Comparison of ENCODE assay signal across 1 cellular context in genomic region chr7:44606341-44607140, GRCh38.
TF ChIP-seq lines count a peak whose summit lies in the region.

OGDH (plus strand) TSS chr7:44606627; CDS start chr7:44624344, 17,717 bp downstream.

TF ChIP-seq in K562, 482 proteins besides CTCF, POLR2A, EP300 and RAD21 (continued from another document and continues in another):
- TF ChIP-seq GTF2E2 (tag; IDR thresholded peaks at IDR 0.05) (no peak; the same call in 1 of the 2 replicates), CREB5 (CRISPR knock-in tag; IDR thresholded peaks at IDR 0.05) (no peak), PHB2 (IDR thresholded peaks at IDR 0.05; ENCODE audit: low read depth) (no peak), ZNF444 (CRISPR knock-in tag; IDR thresholded peaks at IDR 0.05) (no peak), SMAD1 (IDR thresholded peaks at IDR 0.05; ENCODE audit: low read depth, low read length, partially characterized antibody) (peak; percentile 78), MYBL2 (IDR thresholded peaks at IDR 0.05; ENCODE audit: low read depth) (no peak), MYBL2 (CRISPR knock-in tag; IDR thresholded peaks at IDR 0.05; ENCODE audit: borderline replicate concordance) (no peak), PCBP2 (IDR thresholded peaks at IDR 0.05; ENCODE audit: low read depth, low read length, poor library complexity, severe bottlenecking) (no peak), ZZZ3 (IDR thresholded peaks at IDR 0.05) (no peak), HBP1 (CRISPR knock-in tag; IDR thresholded peaks at IDR 0.05) (0 out of 2 replicates have a peak, but pooled peaks have one; percentile 80), SMARCA4 (IDR thresholded peaks at IDR 0.05) (no peak), ATF1 (CRISPR knock-in tag; IDR thresholded peaks at IDR 0.05) (peak; percentile 95), ATF1 (tag; IDR thresholded peaks at IDR 0.05) (peak; percentile 100), C11orf30 (IDR thresholded peaks at IDR 0.05; ENCODE audit: low read depth) (peak; percentile 81), HEY1 (CRISPR knock-in tag; IDR thresholded peaks at IDR 0.05; ENCODE audit: borderline replicate concordance) (no peak), STAG1 (CRISPR knock-in tag; IDR thresholded peaks at IDR 0.05; ENCODE audit: borderline replicate concordance) (no peak), RFX1 (IDR thresholded peaks at IDR 0.05) (no peak; the same call in 1 of the 2 replicates), CTCFL (IDR thresholded peaks at IDR 0.05; ENCODE audit: borderline replicate concordance, insufficient read depth, low read depth, low read length, poor library complexity, severe bottlenecking) (no peak), U2AF1 (optimal IDR thresholded peaks at IDR 0.05; ENCODE audit: low read depth, low read length) (peak; percentile 96), SREBF2 (CRISPR knock-in tag; IDR thresholded peaks at IDR 0.05) (no peak), ZNF778 (CRISPR knock-in tag; IDR thresholded peaks at IDR 0.05) (no peak), TBL1XR1 (IDR thresholded peaks at IDR 0.05; ENCODE audit: low read length in 2 of 2) (peak in 1 of 2 experiments; percentile 95; a peak in 2 of 4 replicates), HMBOX1 (IDR thresholded peaks at IDR 0.05) (no peak), ZKSCAN3 (CRISPR knock-in tag; IDR thresholded peaks at IDR 0.05) (no peak), SETDB1 (IDR thresholded peaks at IDR 0.05; ENCODE audit: low read length) (no peak), RBM17 (IDR thresholded peaks at IDR 0.05; ENCODE audit: borderline replicate concordance, low read depth, low read length) (no peak), ZC3H8 (IDR thresholded peaks at IDR 0.05) (no peak), ZNF174 (CRISPR knock-in tag; IDR thresholded peaks at IDR 0.05) (no peak), ZNF184 (CRISPR knock-in tag; IDR thresholded peaks at IDR 0.05) (no peak), NCOA6 (IDR thresholded peaks at IDR 0.05) (no peak), USF2 (CRISPR knock-in tag; IDR thresholded peaks at IDR 0.05) (peak; percentile 95), ZNF282 (CRISPR knock-in tag; IDR thresholded peaks at IDR 0.05) (no peak), ZC3H4 (CRISPR knock-in tag; IDR thresholded peaks at IDR 0.05; ENCODE audit: borderline replicate concordance) (no peak), TARDBP (IDR thresholded peaks at IDR 0.05) (no peak), ATF6 (CRISPR knock-in tag; IDR thresholded peaks at IDR 0.05) (no peak; the same call in 1 of the 2 replicates), HCFC1 (IDR thresholded peaks at IDR 0.05; ENCODE audit: low read depth, low read length) (peak; percentile 79), JUND (IDR thresholded peaks at IDR 0.05; ENCODE audit: borderline replicate concordance, low read depth, low read length) (peak; percentile 83), JUND (tag; IDR thresholded peaks at IDR 0.05; ENCODE audit: borderline replicate concordance, low read depth, low read length) (peak; percentile 72; the same call in 1 of the 3 replicates), KLF10 (CRISPR knock-in tag; IDR thresholded peaks at IDR 0.05) (no peak), NR1H2 (CRISPR knock-in tag; IDR thresholded peaks at IDR 0.05) (no peak), PYGO2 (tag; IDR thresholded peaks at IDR 0.05) (no peak), ZNF395 (CRISPR knock-in tag; IDR thresholded peaks at IDR 0.05) (peak; percentile 68), SMAD4 (CRISPR knock-in tag; conservative IDR thresholded peaks at IDR 0.05) (peak; percentile 46; the same call in 1 of the 2 replicates), TCF7 (IDR thresholded peaks at IDR 0.05; ENCODE audit: borderline replicate concordance) (peak; percentile 91; the same call in 1 of the 2 replicates), ARID1B (IDR thresholded peaks at IDR 0.05) (0 out of 2 replicates have a peak, but pooled peaks have one; percentile 5), ZNF12 (CRISPR knock-in tag; IDR thresholded peaks at IDR 0.05) (no peak)
